In genomic region chr7:150800576-150801241, GRCh38 we compare ENCODE assay signal across 8 cellular contexts. TPM values are rescaled to one million over a fixed set of nuclear protein-coding genes. Genes with fewer than 3 reads are reported as not detected.
DNase-seq lines count a peak whose midpoint lies in the region; ATAC-seq and TF ChIP-seq lines count a peak whose summit lies in the region.

A gene with protein sequence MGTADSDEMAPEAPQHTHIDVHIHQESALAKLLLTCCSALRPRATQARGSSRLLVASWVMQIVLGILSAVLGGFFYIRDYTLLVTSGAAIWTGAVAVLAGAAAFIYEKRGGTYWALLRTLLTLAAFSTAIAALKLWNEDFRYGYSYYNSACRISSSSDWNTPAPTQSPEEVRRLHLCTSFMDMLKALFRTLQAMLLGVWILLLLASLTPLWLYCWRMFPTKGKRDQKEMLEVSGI (plus strand): TSS chr7:150800769. CDS start chr7:150801551, 782 bp downstream.

- TF ChIP-seq CTCF in CD14-positive monocyte (IDR thresholded peaks at IDR 0.05) (no peak), omental fat pad (IDR thresholded peaks at IDR 0.05) (no peak)

- intact Hi-C loops in CD14-positive monocyte (cut with micrococcal nuclease) (no loop called here), Right ventricle myocardium inferior (cut with DNase I) (no loop called here)

- peaks cover 55 to 62% of the 10 kb centered on the region in 2 donors for H3K36me3 Mint-ChIP-seq in CD14-positive monocyte

- peaks cover 4 to 18% (median 11%) of the 10 kb centered on the region in 7 donors for H3K9me3 Mint-ChIP-seq in CD14-positive monocyte

- peak within 1 kb of the TSS in 4 of 7 donors; percentile 66 to 84 (median 78) for H3K27ac Mint-ChIP-seq in CD14-positive monocyte

- H3K4me1 Mint-ChIP-seq in CD14-positive monocyte: peaks cover 48% of the 10 kb centered on the region

- H3K4me3 Mint-ChIP-seq in CD14-positive monocyte: peak within 1 kb of the TSS; percentile 83 to 94

- ATAC-seq in Right ventricle myocardium inferior (peak; percentile 49), omental fat pad (ENCODE audit: low FRiP score) (peak; percentile 57), HG02678 (IDR thresholded peaks at IDR 0.05; ENCODE audit: unreplicated experiment) (no peak)

- DNase-seq in CD14-positive monocyte (ENCODE audit: low spot score): no peak
- DNase-seq in activated CD4-positive, alpha-beta T cell treated with anti-CD3 and anti-CD28 coated beads, Interleukin-2, amount 50 U/mL, for 48 hours: peak; percentile 11 to 13
- no peak for DNase-seq in Right ventricle myocardium inferior (ENCODE audit: missing footprints)
- DNase-seq in omental fat pad (ENCODE audit: low spot score): no peak
- DNase-seq in germinal center (ENCODE audit: low spot score): no peak
- DNase-seq in NCI-H128 (lab: John Stamatoyannopoulos, UW; ENCODE audit: unreplicated experiment): no peak
- no peak for DNase-seq in NCI-H1930 (lab: John Stamatoyannopoulos, UW)

- H3K27me3 Mint-ChIP-seq in CD14-positive monocyte (ENCODE audit: low read depth in 3 of 3): peaks cover 0 to 50% (median 34%) of the 10 kb centered on the region in 3 donors

RNA-seq across cellular contexts. Expression of the gene that starts here (rescaled TPM):
- polyA plus RNA-seq in CD14-positive monocyte: 100 to 1,000 TPM in 1 of 2 donors, 10 to 100 TPM in 1; 14.1 to 285 TPM
- total RNA-seq in Right ventricle myocardium inferior (31.1 TPM), omental fat pad (100 to 1,000 TPM in 1 of 4 donors, 10 to 100 TPM in 3; 18.1 to 105 (median 48.6) TPM)

Comparison
In these comparisons a context has a peak if more than half of its experiments do, and no peak if none do; other contexts are left out.
1. DNase-seq: peak in activated CD4-positive, alpha-beta T cell treated with anti-CD3 and anti-CD28 coated beads, Interleukin-2, amount 50 U/mL, for 48 hours (2 of 2); none in CD14-positive monocyte (single experiment), Right ventricle myocardium inferior (single experiment), omental fat pad (single experiment), germinal center (single experiment), NCI-H128 (single experiment) and NCI-H1930 (0 of 2).